27 cellular contexts compared by ENCODE assay signal in genomic region chr20:24684421-24684871, GRCh38.
A peak's percentile ranks its signal among the peaks of the same experiment; 100 is the strongest.
DNase-seq lines count a peak whose midpoint lies in the region; ATAC-seq, FAIRE-seq and TF ChIP-seq lines count a peak whose summit lies in the region.
"Had no signal": no experiment of that assay in that cellular context is flagged by ENCODE, and none has a peak within 500 bp of the region (broad histone marks: within the 10 kb centered on the region; RNA-seq: fewer than 3 reads in every experiment).

No MANE protein-coding gene starts in this region.

- no peak for TF ChIP-seq EP300 in K562 (IDR thresholded peaks at IDR 0.05; ENCODE audit: low read length)

- H3K4me3 ChIP-seq in BE2C (ENCODE audit: low read depth, low read length) (no peak overlapping the region), K562 (no peak overlapping the region)
- H3K4me3 ChIP-seq: heart right ventricle had no signal

- H3K9me3 Mint-ChIP-seq in activated CD8-positive, alpha-beta T cell treated with anti-CD3 and anti-CD28 coated beads for 36 hours: peaks cover 1% of the 10 kb centered on the region

- H3K9ac ChIP-seq in K562 (ENCODE audit: insufficient read depth in 1 of 2, low read depth in 2 of 2, low read length in 2 of 2): no peak overlapping the region

- WGBS in K562 (ENCODE audit: insufficient coverage, low coverage, missing lambda C conversion rate): 4% methylated on average over 9 of the region's 9 CpGs

- no peaks in the 10 kb centered on the region for H3K27me3 ChIP-seq in BE2C
- no peaks in the 10 kb centered on the region; a peak in 1 of 5 replicates for H3K27me3 ChIP-seq in K562 (ENCODE audit: control insufficient read depth in 2 of 2, insufficient read depth in 2 of 2, low read length in 2 of 2)

- no peak overlapping the region for H3K4me2 ChIP-seq in K562 (ENCODE audit: insufficient read depth, low read length)

- H2AFZ ChIP-seq in K562 (ENCODE audit: low read depth, low read length): no peak overlapping the region

- ATAC-seq in K562: no peak
- no peak for ATAC-seq in omental fat pad (ENCODE audit: low FRiP score)
- no peak for ATAC-seq in GM21529 (IDR thresholded peaks at IDR 0.05; ENCODE audit: unreplicated experiment)
- no peak for ATAC-seq in activated CD8-positive, alpha-beta T cell treated with anti-CD3 and anti-CD28 coated beads for 36 hours
- ATAC-seq: activated CD4-positive, CD25-positive, alpha-beta regulatory T cell treated with anti-CD3 and anti-CD28 coated beads, Interleukin-2, amount 50 U/mL, for 24 hours; HCT116; Right ventricle myocardium inferior had no signal

- H3K27me3 Mint-ChIP-seq in activated CD8-positive, alpha-beta T cell treated with anti-CD3 and anti-CD28 coated beads for 36 hours: no peaks in the 10 kb centered on the region
- H3K27me3 Mint-ChIP-seq: activated CD4-positive, alpha-beta memory T cell treated with anti-CD3 and anti-CD28 coated beads for 36 hours; stimulated activated memory B cell treated with anti-CD40 and anti-IgM and Interleukin-4, amounts not matched to agents 10 μg/mL and 1 μg/mL and 100 μg/mL, for 72 hours had no signal

- no TSS peak for BruUV-seq in K562 (replicated peaks; lab: Mats Ljungman, UMichigan)

- H3K36me3 ChIP-seq in BE2C: no peaks in the 10 kb centered on the region
- no peaks in the 10 kb centered on the region for H3K36me3 ChIP-seq in K562 (ENCODE audit: control insufficient read depth, insufficient read depth, low read length)
- H3K36me3 ChIP-seq: heart right ventricle had no signal

- peak; percentile 1 for DNase-seq in BE2C
- DNase-seq in Kasumi-1 (lab: John Stamatoyannopoulos, UW): peak; percentile 66 to 71
- no peak for DNase-seq in K562 (ENCODE audit: extremely low read depth in 1 of 4, low spot score in 3 of 4)
- DNase-seq in omental fat pad (ENCODE audit: low spot score): peak; percentile 7
- DNase-seq in NCI-H82 treated with DMSO at 0.1 percent for 48 hours (lab: John Stamatoyannopoulos, UW; ENCODE audit: unreplicated experiment): no peak
- no peak for DNase-seq in activated CD8-positive, alpha-beta T cell treated with anti-CD3 and anti-CD28 coated beads for 36 hours
- no peak for DNase-seq in SIG-M5 (lab: John Stamatoyannopoulos, UW)
- DNase-seq: activated CD4-positive, alpha-beta memory T cell treated with anti-CD3 and anti-CD28 coated beads for 36 hours; activated gamma-delta T cell treated with Interleukin-2 at 50 U/mL for 16 hours; cerebellar nuclear complex; effector memory CD4-positive, alpha-beta T cell; erythroblast; heart right ventricle; KG1; mesendoderm; naive B cell; NCI-H1930; retina; stimulated activated CD4-positive, alpha-beta T cell treated with anti-CD3 and anti-CD28 coated beads, Interleukin-2, amount 100 ng/mL, for 48 hours; SW 1271 had no signal

- no peak overlapping the region for H3K27ac Mint-ChIP-seq in activated CD8-positive, alpha-beta T cell treated with anti-CD3 and anti-CD28 coated beads for 36 hours
- H3K27ac Mint-ChIP-seq: activated CD4-positive, alpha-beta memory T cell treated with anti-CD3 and anti-CD28 coated beads for 36 hours; naive B cell; stimulated activated memory B cell treated with anti-CD40 and anti-IgM and Interleukin-4, amounts not matched to agents 10 μg/mL and 1 μg/mL and 100 μg/mL, for 72 hours had no signal

- H3K36me3 Mint-ChIP-seq in activated CD8-positive, alpha-beta T cell treated with anti-CD3 and anti-CD28 coated beads for 36 hours (ENCODE audit: low read depth): no peaks in the 10 kb centered on the region
- H3K36me3 Mint-ChIP-seq: activated CD4-positive, alpha-beta memory T cell treated with anti-CD3 and anti-CD28 coated beads for 36 hours; naive B cell; stimulated activated memory B cell treated with anti-CD40 and anti-IgM and Interleukin-4, amounts not matched to agents 10 μg/mL and 1 μg/mL and 100 μg/mL, for 72 hours had no signal

- no peaks in the 10 kb centered on the region for H4K20me1 ChIP-seq in K562 (replicated peaks; ENCODE audit: control insufficient read depth, insufficient read depth, low read length)

- TF ChIP-seq CTCF in BE2C (IDR thresholded peaks at IDR 0.05; ENCODE audit: low read depth, low read length): no peak
- no peak for TF ChIP-seq CTCF in K562 (IDR thresholded peaks at IDR 0.05 in 2 of 3, conservative IDR thresholded peaks at IDR 0.05 in 1 of 3; ENCODE audit: insufficient read depth in 2 of 3, low read depth in 1 of 3, low read length in 3 of 3)
- TF ChIP-seq CTCF in omental fat pad (IDR thresholded peaks at IDR 0.05): no peak
- no peak for TF ChIP-seq CTCF in activated CD8-positive, alpha-beta T cell treated with anti-CD3 and anti-CD28 coated beads for 36 hours (IDR thresholded peaks at IDR 0.05)

- no peaks in the 10 kb centered on the region for H3K9me1 ChIP-seq in K562 (ENCODE audit: control insufficient read depth, insufficient read depth, low read length)

- no peak overlapping the region for H3K27ac ChIP-seq in K562 (ENCODE audit: extremely low read depth, low read depth, low read length)
- H3K27ac ChIP-seq: C4-2B, heart right ventricle had no signal

- POLR2A ChIA-PET in K562 (lab: Yijun Ruan, JAX): interaction anchor here (0.6 kb wide), 1 partner anchor 1832 kb away, joined by 3 read pairs; no protein-coding TSS in a partner anchor
- POLR2A ChIA-PET in activated CD8-positive, alpha-beta T cell treated with anti-CD3 and anti-CD28 coated beads for 36 hours (lab: Charles Lee): no interaction called here

- no peak overlapping the region for H3K4me3 Mint-ChIP-seq in activated CD8-positive, alpha-beta T cell treated with anti-CD3 and anti-CD28 coated beads for 36 hours
- H3K4me3 Mint-ChIP-seq: activated CD4-positive, alpha-beta memory T cell treated with anti-CD3 and anti-CD28 coated beads for 36 hours; naive B cell; stimulated activated memory B cell treated with anti-CD40 and anti-IgM and Interleukin-4, amounts not matched to agents 10 μg/mL and 1 μg/mL and 100 μg/mL, for 72 hours had no signal

- no peak for TF ChIP-seq POLR2A in K562 (conservative IDR thresholded peaks at IDR 0.05)

- in situ Hi-C loops in K562 (cut with MboI): no loop called here

- no peaks in the 10 kb centered on the region for H3K4me1 Mint-ChIP-seq in activated CD8-positive, alpha-beta T cell treated with anti-CD3 and anti-CD28 coated beads for 36 hours (ENCODE audit: low read depth)
- H3K4me1 Mint-ChIP-seq: stimulated activated memory B cell treated with anti-CD40 and anti-IgM and Interleukin-4, amounts not matched to agents 10 μg/mL and 1 μg/mL and 100 μg/mL, for 72 hours had no signal

- CTCF ChIA-PET in K562 (lab: Yijun Ruan, JAX; ENCODE audit: low intra/inter-chr PET ratio): no interaction called here
- CTCF ChIA-PET in activated CD8-positive, alpha-beta T cell treated with anti-CD3 and anti-CD28 coated beads for 36 hours (lab: Charles Lee): no interaction called here

- intact Hi-C loops in K562 (cut with micrococcal nuclease): no loop called here
- intact Hi-C loops in activated CD8-positive, alpha-beta T cell treated with anti-CD3 and anti-CD28 coated beads for 36 hours (cut with micrococcal nuclease): no loop called here

- no peaks in the 10 kb centered on the region for H3K79me2 ChIP-seq in K562 (ENCODE audit: control insufficient read depth, insufficient read depth, low read length)

- no peaks in the 10 kb centered on the region; the same call in 1 of the 2 replicates for H3K9me3 ChIP-seq in BE2C
- no peaks in the 10 kb centered on the region for H3K9me3 ChIP-seq in K562 (replicated peaks; ENCODE audit: control insufficient read depth, insufficient read depth, low read depth, low read length)

- TF ChIP-seq RAD21 in K562 (CRISPR knock-in tag; conservative IDR thresholded peaks at IDR 0.05 in 1 of 2, IDR thresholded peaks at IDR 0.05 in 1 of 2): no peak

- FAIRE-seq in K562 (lab: Jason Lieb, UNC): no peak
- FAIRE-seq: D721Med had no signal

- H3K4me1 ChIP-seq in BE2C (no peaks in the 10 kb centered on the region), K562 (replicated peaks in 1 of 2; ENCODE audit: control insufficient read depth in 2 of 2, insufficient read depth in 2 of 2, low read length in 2 of 2) (no peaks in the 10 kb centered on the region)
- H3K4me1 ChIP-seq: heart right ventricle had no signal

TF ChIP-seq in K562, 482 proteins besides CTCF, POLR2A, EP300 and RAD21:
- 0 out of 2 replicates have a peak, but pooled peaks have one; percentile 10 for TF ChIP-seq SPI1 (IDR thresholded peaks at IDR 0.05; ENCODE audit: borderline replicate concordance, low read depth, low read length)
- no peak for TF ChIP-seq IRF1 (CRISPR knock-in tag; IDR thresholded peaks at IDR 0.05; ENCODE audit: borderline replicate concordance)

Comparison
In these comparisons a context has a peak if more than half of its experiments do, and no peak if none do; other contexts are left out.
1. DNase-seq: peak in BE2C (single experiment), Kasumi-1 (2 of 2) and omental fat pad (single experiment); none in K562 (0 of 4), NCI-H82 treated with DMSO at 0.1 percent for 48 hours (single experiment), activated CD8-positive, alpha-beta T cell treated with anti-CD3 and anti-CD28 coated beads for 36 hours (single experiment) and SIG-M5 (single experiment).